ENCODE assay signal across 8 cellular contexts in genomic region chr11:111735262-111736116, GRCh38. TPM values are rescaled to one million over a fixed set of nuclear protein-coding genes. Genes with fewer than 3 reads are reported as not detected.
DNase-seq lines count a peak whose midpoint lies in the region; ATAC-seq and TF ChIP-seq lines count a peak whose summit lies in the region.

No MANE protein-coding gene starts in this region.

- H3K36me3 ChIP-seq in heart left ventricle: peaks cover 0 to 20% (median 6%) of the 10 kb centered on the region in 9 donors

- peak overlapping the region; percentile 84 for H3K27ac Mint-ChIP-seq in CD4-positive, alpha-beta T cell

- no peaks in the 10 kb centered on the region for H3K9me3 Mint-ChIP-seq in CD4-positive, alpha-beta T cell

- POLR2A ChIA-PET in CD4-positive, alpha-beta T cell (lab: Charles Lee): interaction anchor here (0.6 kb wide), 1 partner anchor 192 kb away, joined by 3 read pairs; no protein-coding TSS in a partner anchor

- TF ChIP-seq POLR2A in heart left ventricle (IDR thresholded peaks at IDR 0.05): peak in 1 of 2 donors; percentile 64

- H3K27me3 ChIP-seq in CD4-positive, alpha-beta T cell (ENCODE audit: control insufficient read depth, insufficient read depth, low read length): no peaks in the 10 kb centered on the region
- H3K27me3 ChIP-seq in heart left ventricle: no peaks in the 10 kb centered on the region

- no peak for TF ChIP-seq CTCF in CD4-positive, alpha-beta T cell (IDR thresholded peaks at IDR 0.05)
- no peak for TF ChIP-seq CTCF in heart left ventricle (IDR thresholded peaks at IDR 0.05)

- H3K27ac ChIP-seq in CD4-positive, alpha-beta T cell (ENCODE audit: low read depth, low read length): no peak overlapping the region
- H3K27ac ChIP-seq in heart left ventricle: peak overlapping the region; percentile 79 to 98 (median 94)

- peaks cover 2 to 82% (median 79%) of the 10 kb centered on the region in 12 donors for H3K4me1 ChIP-seq in heart left ventricle

- H3K9me3 ChIP-seq in CD4-positive, alpha-beta T cell (ENCODE audit: control insufficient read depth, low read length): no peaks in the 10 kb centered on the region
- no peaks in the 10 kb centered on the region for H3K9me3 ChIP-seq in heart left ventricle

- peaks cover 26% of the 10 kb centered on the region for H3K36me3 Mint-ChIP-seq in CD4-positive, alpha-beta T cell (ENCODE audit: low read depth)

- peak overlapping the region in 11 of 12 donors; percentile 24 to 65 (median 51) for H3K4me3 ChIP-seq in heart left ventricle

- CTCF ChIA-PET in CD4-positive, alpha-beta T cell (lab: Charles Lee): no interaction called here

- DNase-seq in CD4-positive, alpha-beta T cell: no peak
- DNase-seq in NCI-H1417 treated with DMSO at 0.1 percent for 48 hours (lab: John Stamatoyannopoulos, UW) (peak; percentile 50), amygdala (lab: John Stamatoyannopoulos, UW) (peak in 55 of 56 donors; percentile 39 to 97 (median 82)), heart left ventricle (peak; percentile 73 to 86 (median 84)), posterior cingulate gyrus (peak in 9 of 10 donors; percentile 67 to 95 (median 76))
- no peak for DNase-seq in stimulated activated CD4-positive, alpha-beta T cell treated with anti-CD3 and anti-CD28 coated beads, Interleukin-1b, Interleukin-23, amount 100 ng/mL, for 48 hours

- H3K27me3 Mint-ChIP-seq in CD4-positive, alpha-beta T cell: no peaks in the 10 kb centered on the region

- H3K4me1 Mint-ChIP-seq in CD4-positive, alpha-beta T cell (ENCODE audit: low read depth): peaks cover 21% of the 10 kb centered on the region

- no peak overlapping the region for H3K4me3 Mint-ChIP-seq in CD4-positive, alpha-beta T cell

- intact Hi-C loops in CD4-positive, alpha-beta T cell (cut with DNase I, micrococcal nuclease): no loop called here
- intact Hi-C loops in heart left ventricle (cut with DNase I) (no loop called here), posterior cingulate gyrus (cut with DNase I) (loop anchor here (1.0 to 10.0 kb wide), 2 partner anchors 101 to 133 kb away; partner anchors contain the start of gene SIK2)

- peak; percentile 33 for ATAC-seq in CD4-positive, alpha-beta T cell (ENCODE audit: poor library complexity)
- ATAC-seq in heart left ventricle: peak; percentile 68 to 81 (median 72)
- no peak for ATAC-seq in HG02623 (IDR thresholded peaks at IDR 0.05; ENCODE audit: unreplicated experiment)
- ATAC-seq in GM21529 (IDR thresholded peaks at IDR 0.05; ENCODE audit: unreplicated experiment): no peak

- WGBS in heart left ventricle, 4 donors: 20 to 51% (median 32%) methylated on average over 10 to 19 of the region's 19 CpGs

RNA-seq across cellular contexts. Expression of gene PPP2R1B, which starts 30.7 kb away (rescaled TPM):
- 10 to 100 TPM; 34.5 to 39.2 TPM for total RNA-seq in CD4-positive, alpha-beta T cell
- 10 to 100 TPM in 5 of 9 donors, 1 to 10 TPM in 4; 6.8 to 99.9 (median 11.8) TPM for total RNA-seq in heart left ventricle
- 1 to 10 TPM; 4.2 to 7.9 TPM for polyA plus RNA-seq in heart left ventricle

Comparison
In these comparisons a context has a peak if more than half of its experiments do, and no peak if none do; other contexts are left out.
1. ATAC-seq: peak in CD4-positive, alpha-beta T cell (single experiment) and heart left ventricle (4 of 4); none in HG02623 (single experiment) and GM21529 (single experiment).
2. DNase-seq: peak in NCI-H1417 treated with DMSO at 0.1 percent for 48 hours (single experiment), amygdala (55 of 56), heart left ventricle (5 of 5) and posterior cingulate gyrus (9 of 10); none in CD4-positive, alpha-beta T cell (0 of 10) and stimulated activated CD4-positive, alpha-beta T cell treated with anti-CD3 and anti-CD28 coated beads, Interleukin-1b, Interleukin-23, amount 100 ng/mL, for 48 hours (single experiment).